9 cellular contexts compared by ENCODE assay signal in the genomic region with DNA sequence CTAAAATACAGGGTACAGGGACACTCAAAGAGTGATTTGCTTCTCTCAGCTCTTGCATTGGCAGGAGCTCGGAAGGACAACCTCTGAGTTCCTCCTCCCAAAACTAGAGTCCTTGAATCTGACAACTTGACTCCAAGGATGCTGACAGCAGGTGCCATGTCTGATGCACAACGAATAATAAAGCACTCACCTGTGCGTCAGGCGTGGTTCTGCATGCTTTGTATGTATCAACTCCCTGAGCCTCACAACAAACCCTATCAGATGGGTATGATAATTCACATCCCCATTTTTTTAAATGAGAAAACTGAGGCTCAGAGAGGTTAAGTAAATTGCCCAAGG.
DNase-seq lines count a peak whose midpoint lies in the region; ATAC-seq and TF ChIP-seq lines count a peak whose summit lies in the region.
"Had no signal": no experiment of that assay in that cellular context is flagged by ENCODE, and none has a peak within 500 bp of the region (broad histone marks: within the 10 kb centered on the region; RNA-seq: fewer than 3 reads in every experiment).

No MANE protein-coding gene starts in this region.

- no peak overlapping the region for H2AFZ ChIP-seq in OCI-LY3 (ENCODE audit: low read depth, low read length)

- ATAC-seq in GM18870 (IDR thresholded peaks at IDR 0.05; ENCODE audit: unreplicated experiment): no peak

- H3K9ac ChIP-seq in OCI-LY3 (ENCODE audit: low read length): peak overlapping the region; percentile 96

- peaks cover 8% of the 10 kb centered on the region; the same call in 1 of the 2 replicates for H4K20me1 ChIP-seq in OCI-LY3 (ENCODE audit: insufficient read depth, low read length)

- H3K4me3 ChIP-seq in GM12875 (ENCODE audit: low read depth, low read length) (peak overlapping the region; percentile 96), OCI-LY3 (ENCODE audit: low read length) (peak overlapping the region; percentile 87), skin epidermis (peak overlapping the region; percentile 25 to 49 (median 43))
- H3K4me3 ChIP-seq in effector memory CD4-positive, alpha-beta T cell (ENCODE audit: insufficient read depth, low read depth, low read length, poor library complexity, severe bottlenecking): peak overlapping the region; percentile 87

- no peaks in the 10 kb centered on the region for H3K27me3 ChIP-seq in OCI-LY3 (ENCODE audit: low read depth, low read length)
- no peaks in the 10 kb centered on the region for H3K27me3 ChIP-seq in effector memory CD4-positive, alpha-beta T cell (replicated peaks; ENCODE audit: control insufficient read depth, insufficient read depth, low read length, poor library complexity, severe bottlenecking)

- TF ChIP-seq CTCF in GM12875 (IDR thresholded peaks at IDR 0.05; ENCODE audit: borderline replicate concordance, insufficient read depth, low read depth, low read length) (no peak), OCI-LY3 (IDR thresholded peaks at IDR 0.05; ENCODE audit: low read depth, low read length) (no peak)

- H3K4me2 ChIP-seq in OCI-LY3 (ENCODE audit: low read length): peak overlapping the region; percentile 100

- H3K27ac ChIP-seq in OCI-LY3 (ENCODE audit: low read length) (peak overlapping the region; percentile 99), skin epidermis (peak overlapping the region in 18 of 21 experiments; percentile 26 to 99 (median 89))
- peak overlapping the region; percentile 93 for H3K27ac ChIP-seq in effector memory CD4-positive, alpha-beta T cell (ENCODE audit: insufficient read depth, low read length, poor library complexity, severe bottlenecking)

- H3K9me3 ChIP-seq in OCI-LY3 (ENCODE audit: insufficient read depth, low read length): no peaks in the 10 kb centered on the region
- no peaks in the 10 kb centered on the region for H3K9me3 ChIP-seq in effector memory CD4-positive, alpha-beta T cell (ENCODE audit: control insufficient read depth, low read length)

- peaks cover 29% of the 10 kb centered on the region for H3K36me3 ChIP-seq in OCI-LY3 (replicated peaks; ENCODE audit: low read depth, low read length)
- H3K36me3 ChIP-seq in effector memory CD4-positive, alpha-beta T cell (ENCODE audit: control insufficient read depth, insufficient read depth, low read length): peaks cover 9% of the 10 kb centered on the region

- H3K4me1 ChIP-seq in OCI-LY3 (ENCODE audit: low read length): peaks cover 82% of the 10 kb centered on the region
- peaks cover 69% of the 10 kb centered on the region for H3K4me1 ChIP-seq in effector memory CD4-positive, alpha-beta T cell (ENCODE audit: control insufficient read depth, insufficient read depth, low read length, poor library complexity, severe bottlenecking)

- peaks cover 74% of the 10 kb centered on the region for H3K79me2 ChIP-seq in OCI-LY3 (ENCODE audit: low read length)

- DNase-seq in effector memory CD4-positive, alpha-beta T cell: no peak
- DNase-seq in NCI-H2029 (lab: John Stamatoyannopoulos, UW): no peak
- DNase-seq in D341Med (ENCODE audit: low spot score): no peak
- DNase-seq in NCI-H2196 (lab: John Stamatoyannopoulos, UW; ENCODE audit: unreplicated experiment): no peak
- DNase-seq: NCI-H446 had no signal

Comparison
In these comparisons a context has a peak if more than half of its experiments do, and no peak if none do; other contexts are left out.
1. H3K4me3 ChIP-seq: peak in every context shown above with its lines; median percentile 96 in GM12875; 87 in OCI-LY3; 87 in effector memory CD4-positive, alpha-beta T cell; 43 in skin epidermis.